Comparison of ENCODE assay signal across 7 cellular contexts in the genomic region with DNA sequence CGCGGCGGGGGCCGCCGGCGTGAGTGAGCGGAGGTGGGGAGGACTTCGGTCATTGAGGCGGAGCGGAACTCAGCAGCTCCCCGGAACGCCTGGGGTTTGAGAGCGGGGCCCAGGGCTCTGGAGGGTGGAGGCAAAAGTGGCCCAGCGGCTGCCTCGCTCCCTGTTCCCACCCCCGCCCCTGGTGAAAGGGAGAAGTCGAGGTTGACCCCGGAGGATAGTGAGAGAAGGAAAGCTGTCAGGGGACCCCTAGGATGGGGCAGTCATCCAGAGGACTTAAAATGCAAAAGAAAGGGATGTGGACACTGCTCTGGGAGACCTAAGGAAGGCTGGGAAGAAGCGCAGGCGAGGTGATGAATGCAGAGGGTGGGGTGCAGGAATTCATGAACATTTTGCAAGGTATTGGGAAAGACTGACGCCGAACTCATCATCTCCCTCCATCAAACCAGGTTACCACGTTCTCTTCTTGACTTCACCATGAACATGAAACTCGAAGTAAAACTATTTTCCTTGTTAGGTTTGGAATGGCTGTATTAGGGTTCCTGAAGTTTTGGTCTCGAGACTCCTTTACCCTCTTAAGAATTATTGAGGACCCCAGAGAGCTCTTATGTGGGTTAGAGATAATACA. TPM values are rescaled to one million over a fixed set of nuclear protein-coding genes. Genes with fewer than 3 reads are reported as not detected.
DNase-seq lines count a peak whose midpoint lies in the region; ATAC-seq, FAIRE-seq and TF ChIP-seq lines count a peak whose summit lies in the region.

No MANE protein-coding gene starts in this region.

- H3K36me3 ChIP-seq in HEK293 (ENCODE audit: control insufficient read depth in 2 of 2, insufficient read depth in 1 of 2, low read length in 2 of 2) = no peaks in the 10 kb centered on the region; a peak in 1 of 3 replicates
- H3K36me3 ChIP-seq in liver (ENCODE audit: control insufficient read depth in 4 of 4, insufficient read depth in 3 of 4, low read depth in 1 of 4, low read length in 3 of 4) = no peaks in the 10 kb centered on the region
- no peaks in the 10 kb centered on the region for H3K36me3 ChIP-seq in testis (ENCODE audit: low read depth, missing control alignments)

- H3K4me3 ChIP-seq in HEK293 (ENCODE audit: low read depth, low read length) (peak overlapping the region; percentile 71), choroid plexus epithelial cell (ENCODE audit: low read depth, low read length) (peak overlapping the region; percentile 73), liver (ENCODE audit: low read depth in 1 of 3, low read length in 3 of 3) (peak overlapping the region; percentile 81 to 95 (median 92)), testis (peak overlapping the region; percentile 71 to 94)

- peak overlapping the region; percentile 98; the same call in 1 of the 2 replicates for H3K27ac ChIP-seq in HEK293 (ENCODE audit: extremely low read depth, low read depth, low read length)
- H3K27ac ChIP-seq in liver (ENCODE audit: low read depth in 1 of 2, low read length in 2 of 2) = peak overlapping the region; percentile 90 to 93
- peak overlapping the region; percentile 84 to 96 for H3K27ac ChIP-seq in testis

- H3K4me1 ChIP-seq in HEK293 (ENCODE audit: control insufficient read depth, insufficient read depth, low read length) (peaks cover 35% of the 10 kb centered on the region), liver (ENCODE audit: control insufficient read depth in 4 of 4, insufficient read depth in 4 of 4, low read length in 3 of 4) (peaks cover 0 to 29% (median 17%) of the 10 kb centered on the region in 4 donors), testis (peaks cover 6% of the 10 kb centered on the region)

- H3K9me3 ChIP-seq in HEK293 (ENCODE audit: control insufficient read depth, insufficient read depth, low read depth, low read length) (no peaks in the 10 kb centered on the region), liver (ENCODE audit: control insufficient read depth in 4 of 4, low read length in 3 of 4) (no peaks in the 10 kb centered on the region), testis (no peaks in the 10 kb centered on the region)

- DNase-seq in GM12892 (ENCODE audit: insufficient read length) (peak; percentile 27), NCI-H526 (lab: John Stamatoyannopoulos, UW) (peak; percentile 19 to 69), choroid plexus epithelial cell (ENCODE audit: low read depth) (peak; percentile 51), testis (no peak)

- WGBS in liver = 3% methylated on average over 25 of the region's 25 CpGs
- WGBS in testis, 2 donors = 2 to 3% methylated on average over 22 to 24 of the region's 25 CpGs

- FAIRE-seq in GM12892 (lab: Jason Lieb, UNC) = peak; percentile 24

- intact Hi-C loops in testis (cut with DNase I; ENCODE audit: low total_unique reads) = no loop called here

- POLR2A ChIA-PET in HEK293 (lab: Yijun Ruan, JAX) = interaction anchor here (0.6 to 2.7 kb wide), 26 partner anchors 9 to 1796 kb away, joined by 3 to 36 read pairs (median 4); a partner anchor contains a TSS

- peak; percentile 16; the same call in 1 of the 2 replicates for TF ChIP-seq CTCF in HEK293 (tag by site-specific recombination; IDR thresholded peaks at IDR 0.05)
- TF ChIP-seq CTCF in choroid plexus epithelial cell (conservative IDR thresholded peaks at IDR 0.05; ENCODE audit: low read depth, low read length) = no peak
- no peak for TF ChIP-seq CTCF in liver (IDR thresholded peaks at IDR 0.05; ENCODE audit: low read depth, low read length, missing input control)
- no peak for TF ChIP-seq CTCF in testis (IDR thresholded peaks at IDR 0.05)

- no peak for TF ChIP-seq POLR2A in GM12892 (IDR thresholded peaks at IDR 0.05; ENCODE audit: low read depth, low read length)
- no peak for TF ChIP-seq POLR2A in testis (IDR thresholded peaks at IDR 0.05)

- ATAC-seq in HG03571 (IDR thresholded peaks at IDR 0.05; ENCODE audit: unreplicated experiment) = no peak

- no peak for TF ChIP-seq RAD21 in liver (IDR thresholded peaks at IDR 0.05)

- H3K27me3 ChIP-seq in liver (ENCODE audit: control insufficient read depth in 4 of 4, insufficient read depth in 4 of 4, low read length in 3 of 4) (no peaks in the 10 kb centered on the region), testis (no peaks in the 10 kb centered on the region)

- peak overlapping the region; percentile 52 to 95 for H3K9ac ChIP-seq in liver (ENCODE audit: low read depth in 1 of 2, low read length in 2 of 2)

- CTCF ChIA-PET in HEK293 (lab: Yijun Ruan, JAX) = interaction anchor here (0.7 to 3.2 kb wide), 14 partner anchors 8 to 172 kb away, joined by 3 to 18 read pairs (median 4); no protein-coding TSS in a partner anchor

TF ChIP-seq in HEK293, 187 proteins besides CTCF, POLR2A, EP300 and RAD21 (continues in another document):
- TF ChIP-seq ZNF423 (tag by site-specific recombination; IDR thresholded peaks at IDR 0.05) (no peak), KLF8 (tag by site-specific recombination; IDR thresholded peaks at IDR 0.05) (peak; percentile 29; the same call in 1 of the 2 replicates), MZF1 (tag by site-specific recombination; IDR thresholded peaks at IDR 0.05; ENCODE audit: borderline replicate concordance) (no peak), ZNF175 (tag by site-specific recombination; IDR thresholded peaks at IDR 0.05) (no peak), ZFP69B (tag by site-specific recombination; IDR thresholded peaks at IDR 0.05) (0 out of 2 replicates have a peak, but pooled peaks have one; percentile 31), ZNF366 (tag by site-specific recombination; conservative IDR thresholded peaks at IDR 0.05) (0 out of 2 replicates have a peak, but pooled peaks have one; percentile 20), ZNF174 (tag by site-specific recombination; IDR thresholded peaks at IDR 0.05) (no peak), PRDM1 (tag by site-specific recombination; IDR thresholded peaks at IDR 0.05) (peak; percentile 70; the same call in 1 of the 2 replicates)
- TF ChIP-seq, protein P1, sequence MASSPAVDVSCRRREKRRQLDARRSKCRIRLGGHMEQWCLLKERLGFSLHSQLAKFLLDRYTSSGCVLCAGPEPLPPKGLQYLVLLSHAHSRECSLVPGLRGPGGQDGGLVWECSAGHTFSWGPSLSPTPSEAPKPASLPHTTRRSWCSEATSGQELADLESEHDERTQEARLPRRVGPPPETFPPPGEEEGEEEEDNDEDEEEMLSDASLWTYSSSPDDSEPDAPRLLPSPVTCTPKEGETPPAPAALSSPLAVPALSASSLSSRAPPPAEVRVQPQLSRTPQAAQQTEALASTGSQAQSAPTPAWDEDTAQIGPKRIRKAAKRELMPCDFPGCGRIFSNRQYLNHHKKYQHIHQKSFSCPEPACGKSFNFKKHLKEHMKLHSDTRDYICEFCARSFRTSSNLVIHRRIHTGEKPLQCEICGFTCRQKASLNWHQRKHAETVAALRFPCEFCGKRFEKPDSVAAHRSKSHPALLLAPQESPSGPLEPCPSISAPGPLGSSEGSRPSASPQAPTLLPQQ (tag by site-specific recombination; IDR thresholded peaks at IDR 0.05) = peak; percentile 67

TF ChIP-seq in liver, 16 proteins besides CTCF, POLR2A, EP300 and RAD21 (continues in another document):
- TF ChIP-seq, protein P2, sequence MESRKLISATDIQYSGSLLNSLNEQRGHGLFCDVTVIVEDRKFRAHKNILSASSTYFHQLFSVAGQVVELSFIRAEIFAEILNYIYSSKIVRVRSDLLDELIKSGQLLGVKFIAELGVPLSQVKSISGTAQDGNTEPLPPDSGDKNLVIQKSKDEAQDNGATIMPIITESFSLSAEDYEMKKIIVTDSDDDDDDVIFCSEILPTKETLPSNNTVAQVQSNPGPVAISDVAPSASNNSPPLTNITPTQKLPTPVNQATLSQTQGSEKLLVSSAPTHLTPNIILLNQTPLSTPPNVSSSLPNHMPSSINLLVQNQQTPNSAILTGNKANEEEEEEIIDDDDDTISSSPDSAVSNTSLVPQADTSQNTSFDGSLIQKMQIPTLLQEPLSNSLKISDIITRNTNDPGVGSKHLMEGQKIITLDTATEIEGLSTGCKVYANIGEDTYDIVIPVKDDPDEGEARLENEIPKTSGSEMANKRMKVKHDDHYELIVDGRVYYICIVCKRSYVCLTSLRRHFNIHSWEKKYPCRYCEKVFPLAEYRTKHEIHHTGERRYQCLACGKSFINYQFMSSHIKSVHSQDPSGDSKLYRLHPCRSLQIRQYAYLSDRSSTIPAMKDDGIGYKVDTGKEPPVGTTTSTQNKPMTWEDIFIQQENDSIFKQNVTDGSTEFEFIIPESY (IDR thresholded peaks at IDR 0.05) = no peak
- TF ChIP-seq YY1 (IDR thresholded peaks at IDR 0.05) = no peak
- no peak for TF ChIP-seq FOXA1 (IDR thresholded peaks at IDR 0.05)
- TF ChIP-seq RXRA (IDR thresholded peaks at IDR 0.05) = no peak
- TF ChIP-seq HNF4G (IDR thresholded peaks at IDR 0.05) = no peak
- TF ChIP-seq FOXA2 (IDR thresholded peaks at IDR 0.05) = no peak
- no peak for TF ChIP-seq TAF1 (conservative IDR thresholded peaks at IDR 0.05)
- TF ChIP-seq GABPA (IDR thresholded peaks at IDR 0.05 in 1 of 2, conservative IDR thresholded peaks at IDR 0.05 in 1 of 2) = no peak
- TF ChIP-seq NR2F2 (IDR thresholded peaks at IDR 0.05) = no peak
- no peak for TF ChIP-seq EGR1 (IDR thresholded peaks at IDR 0.05; ENCODE audit: low read depth in 2 of 2)
- no peak for TF ChIP-seq HNF4A (conservative IDR thresholded peaks at IDR 0.05)
- no peak for TF ChIP-seq SP1 (IDR thresholded peaks at IDR 0.05)
- TF ChIP-seq, protein P3, sequence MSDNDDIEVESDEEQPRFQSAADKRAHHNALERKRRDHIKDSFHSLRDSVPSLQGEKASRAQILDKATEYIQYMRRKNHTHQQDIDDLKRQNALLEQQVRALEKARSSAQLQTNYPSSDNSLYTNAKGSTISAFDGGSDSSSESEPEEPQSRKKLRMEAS (IDR thresholded peaks at IDR 0.05) = no peak
- TF ChIP-seq JUND (IDR thresholded peaks at IDR 0.05) = no peak
- TF ChIP-seq, protein P4, sequence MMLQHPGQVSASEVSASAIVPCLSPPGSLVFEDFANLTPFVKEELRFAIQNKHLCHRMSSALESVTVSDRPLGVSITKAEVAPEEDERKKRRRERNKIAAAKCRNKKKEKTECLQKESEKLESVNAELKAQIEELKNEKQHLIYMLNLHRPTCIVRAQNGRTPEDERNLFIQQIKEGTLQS (IDR thresholded peaks at IDR 0.05) = no peak

RNA-seq across cellular contexts. Expression of a gene that starts 0.8 kb away (rescaled TPM):
- polyA plus RNA-seq in GM12892 (2012; ENCODE audit: missing spikeins) = 44.0 TPM
- total RNA-seq in liver (10 to 100 TPM in 1 of 2 donors, 1 to 10 TPM in 1; 6.4 to 27.3 TPM), testis (10 to 100 TPM; 30.3 to 36.6 TPM)
- polyA plus RNA-seq in liver (1 to 10 TPM; 3.1 to 6.4 TPM), testis (ENCODE audit: insufficient read depth, low read depth, low replicate concordance) (25.4 TPM)

RNA-seq across cellular contexts. Expression of a gene that starts 43.2 kb away (rescaled TPM):
- 4.3 TPM for polyA plus RNA-seq in GM12892 (2012; ENCODE audit: missing spikeins)
- total RNA-seq in liver (10 to 100 TPM in 1 of 2 donors, under 1 TPM in 1; 0.05 to 14.5 TPM), testis (1 to 10 TPM; 1.7 to 7.0 TPM)
- polyA plus RNA-seq in liver (under 1 TPM; 0.03 to 0.94 TPM), testis (ENCODE audit: insufficient read depth, low read depth, low replicate concordance) (5.8 TPM)
